In the genomic region with DNA sequence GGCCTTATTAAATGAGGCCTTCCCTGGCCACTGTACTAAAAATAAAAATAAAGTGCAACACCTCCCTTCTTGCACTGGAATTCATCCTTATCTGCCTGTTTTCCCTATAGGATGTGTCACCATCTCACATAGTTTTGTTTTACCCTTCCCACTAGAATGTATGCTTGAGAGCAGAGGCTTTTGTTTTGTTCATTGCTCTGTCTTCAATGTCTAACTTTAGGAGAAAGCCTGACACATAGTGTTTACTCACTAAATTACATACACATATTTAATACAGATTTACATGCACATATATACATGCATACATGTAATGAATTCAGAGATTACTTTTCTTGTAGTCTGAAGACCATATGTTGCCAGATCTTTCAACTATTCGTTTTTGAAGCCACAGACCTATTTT, we compare ENCODE assay signal across 23 cellular contexts. TPM values are rescaled to one million over a fixed set of nuclear protein-coding genes. Genes with fewer than 3 reads are reported as not detected.
DNase-seq lines count a peak whose midpoint lies in the region; ATAC-seq, FAIRE-seq and TF ChIP-seq lines count a peak whose summit lies in the region.
"Had no signal": no experiment of that assay in that cellular context is flagged by ENCODE, and none has a peak within 500 bp of the region (broad histone marks: within the 10 kb centered on the region; RNA-seq: fewer than 3 reads in every experiment).

No MANE protein-coding gene starts in this region.

- no peak overlapping the region for H3K9ac ChIP-seq in IMR-90 (ENCODE audit: low read depth, low read length)
- no peak overlapping the region for H3K9ac ChIP-seq in K562 (ENCODE audit: insufficient read depth in 1 of 2, low read depth in 2 of 2, low read length in 2 of 2)
- H3K9ac ChIP-seq: BLaER1 treated with 17β-estradiol and CSF1 and Interleukin-3, amounts not matched to agents 10 nM and 100 nM had no signal

- no peak for FAIRE-seq in K562 (lab: Jason Lieb, UNC)
- FAIRE-seq: small intestine had no signal

- no TSS peak for BruUV-seq in IMR-90 (replicated peaks; lab: Mats Ljungman, UMichigan)
- no TSS peak for BruUV-seq in K562 (replicated peaks; lab: Mats Ljungman, UMichigan)

- no peak overlapping the region for H4K91ac ChIP-seq in IMR-90 (ENCODE audit: insufficient read depth, low read depth, low read length)

- H3K4me3 ChIP-seq in IMR-90 (ENCODE audit: insufficient read depth, low read depth, low read length) (no peak overlapping the region), K562 (no peak overlapping the region)
- H3K4me3 ChIP-seq: BLaER1 treated with 17β-estradiol and CSF1 and Interleukin-3, amounts not matched to agents 10 nM and 100 nM; heart left ventricle; MG63; testis had no signal

- peaks cover 10% of the 10 kb centered on the region for H3K36me3 Mint-ChIP-seq in nephron progenitor cell (ENCODE audit: low read depth)

- TF ChIP-seq RAD21 in IMR-90 (IDR thresholded peaks at IDR 0.05; ENCODE audit: low read length) (no peak), K562 (CRISPR knock-in tag; conservative IDR thresholded peaks at IDR 0.05 in 1 of 2, IDR thresholded peaks at IDR 0.05 in 1 of 2) (no peak)

- no peak overlapping the region for H2AK5ac ChIP-seq in IMR-90 (ENCODE audit: low read depth, low read length)

- CTCF ChIA-PET in IMR-90 (lab: Yijun Ruan, JAX), result no interaction called here
- CTCF ChIA-PET in K562 (lab: Yijun Ruan, JAX; ENCODE audit: low intra/inter-chr PET ratio), result no interaction called here

- no peak for TF ChIP-seq EP300 in K562 (IDR thresholded peaks at IDR 0.05; ENCODE audit: low read length)

- no peak overlapping the region for H3K18ac ChIP-seq in IMR-90 (ENCODE audit: low read depth, low read length)

- H3K4me2 ChIP-seq in IMR-90 (ENCODE audit: low read depth, low read length) (no peak overlapping the region; the same call in 1 of the 2 replicates), K562 (ENCODE audit: insufficient read depth, low read length) (no peak overlapping the region)
- H3K4me2 ChIP-seq: BLaER1 treated with 17β-estradiol and CSF1 and Interleukin-3, amounts not matched to agents 10 nM and 100 nM had no signal

- ATAC-seq in IMR-90 (ENCODE audit: low read depth), result no peak; the same call in 1 of the 2 replicates
- peak; percentile 52 for ATAC-seq in K562
- no peak for ATAC-seq in stimulated activated naive CD8-positive, alpha-beta T cell treated with anti-CD3 and anti-CD28 coated beads, Interleukin-15, Interleukin-2, amounts not matched to agents 100 U/mL and 50 U/mL, for 24 hours
- ATAC-seq in HG03139 (IDR thresholded peaks at IDR 0.05; ENCODE audit: unreplicated experiment), result no peak

- no peak overlapping the region for H2BK120ac ChIP-seq in IMR-90 (ENCODE audit: low read depth, low read length)

- H3K36me3 ChIP-seq in IMR-90 (ENCODE audit: control insufficient read depth, insufficient read depth, low read length) (peaks cover 4% of the 10 kb centered on the region), K562 (ENCODE audit: control insufficient read depth, insufficient read depth, low read length) (peaks cover 13% of the 10 kb centered on the region; the same call in 1 of the 3 replicates)

- DNase-seq in NCI-H2171 treated with DMSO at 0.1 percent for 48 hours (lab: John Stamatoyannopoulos, UW), result peak; percentile 39
- no peak for DNase-seq in NCI-H2171 (lab: John Stamatoyannopoulos, UW)
- DNase-seq in IMR-90, result peak; percentile 19
- no peak for DNase-seq in K562 (ENCODE audit: extremely low read depth in 1 of 4, low spot score in 3 of 4)
- no peak for DNase-seq in nephron progenitor cell
- DNase-seq in NCI-H2227 (lab: John Stamatoyannopoulos, UW; ENCODE audit: unreplicated experiment), result no peak
- no peak for DNase-seq in stimulated activated naive CD8-positive, alpha-beta T cell treated with anti-CD3 and anti-CD28 coated beads, Interleukin-15, Interleukin-2, amounts not matched to agents 100 U/mL and 50 U/mL, for 24 hours
- DNase-seq: activated CD4-positive, CD25-positive, alpha-beta regulatory T cell treated with anti-CD3 and anti-CD28 coated beads, Interleukin-2, amount 50 U/mL, for 72 hours; amniotic stem cell; central memory CD4-positive, alpha-beta T cell; DMS153; effector CD8-positive, alpha-beta T cell; heart left ventricle; MG63; NCI-H187; NCI-H510A; small intestine; stimulated activated CD4-positive, alpha-beta T cell treated with anti-CD3 and anti-CD28 coated beads, Interleukin-4, amount 100 ng/mL, for 24 hours; testis had no signal

- H2BK5ac ChIP-seq in IMR-90 (ENCODE audit: low read depth, low read length, poor library complexity, severe bottlenecking), result peak overlapping the region; percentile 5

- H3K9me3 Mint-ChIP-seq in nephron progenitor cell, result no peaks in the 10 kb centered on the region
- H3K9me3 Mint-ChIP-seq: activated T-helper 17 cell treated with anti-CD3 and anti-CD28 coated beads, Interleukin-2, amount 50 U/mL, for 72 hours; T-helper 1 cell treated with Interleukin-12 subunit alpha and Interleukin-12 subunit beta and Interleukin-4 antibody, amounts not matched to agents 30 μg/mL and 1 μg/mL, for 36 hours had no signal

- in situ Hi-C loops in IMR-90 (cut with MboI; ENCODE audit: low sequenced_read_pairs) (no loop called here), K562 (cut with MboI) (no loop called here)

- H3K27me3 ChIP-seq in IMR-90 (ENCODE audit: control insufficient read depth, insufficient read depth, low read length), result no peaks in the 10 kb centered on the region
- no peaks in the 10 kb centered on the region for H3K27me3 ChIP-seq in K562 (ENCODE audit: control insufficient read depth in 2 of 2, insufficient read depth in 2 of 2, low read length in 2 of 2)
- H3K27me3 ChIP-seq: BLaER1 treated with 17β-estradiol and CSF1 and Interleukin-3, amounts not matched to agents 10 nM and 100 nM; heart left ventricle; MG63; testis had no signal

- WGBS in IMR-90 (ENCODE audit: extremely low coverage in 2 of 2, insufficient read length in 1 of 2), 2 experiments, result no CpG with 5 or more reads among the region's 1 CpG
- WGBS in K562 (ENCODE audit: insufficient coverage, low coverage, missing lambda C conversion rate), result 19% methylated on average over 1 of the region's 1 CpG

- H4K20me1 ChIP-seq in IMR-90 (ENCODE audit: insufficient read depth, low read length) (no peaks in the 10 kb centered on the region), K562 (replicated peaks; ENCODE audit: control insufficient read depth, insufficient read depth, low read length) (no peaks in the 10 kb centered on the region)

- intact Hi-C loops in IMR-90 (cut with micrococcal nuclease) (no loop called here), K562 (cut with micrococcal nuclease) (no loop called here)

- H3K79me1 ChIP-seq in IMR-90 (ENCODE audit: low read depth in 1 of 2, low read length in 2 of 2), result peaks cover 0 to 9% of the 10 kb centered on the region in 2 experiments; a peak in 3 of 4 replicates

- TF ChIP-seq POLR2A in IMR-90 (IDR thresholded peaks at IDR 0.05; ENCODE audit: low read depth, low read length), result 0 out of 2 replicates have a peak, but pooled peaks have one; percentile 13
- no peak for TF ChIP-seq POLR2A in K562 (conservative IDR thresholded peaks at IDR 0.05)

- H4K8ac ChIP-seq in IMR-90 (ENCODE audit: low read depth in 2 of 2, low read length in 2 of 2), result no peak overlapping the region

- POLR2A ChIA-PET in IMR-90 (lab: Charles Lee; ENCODE audit: unreplicated experiment) (no interaction called here), K562 (lab: Yijun Ruan, JAX) (no interaction called here)

- H3K4me3 Mint-ChIP-seq in nephron progenitor cell, result no peak overlapping the region
- H3K4me3 Mint-ChIP-seq: activated T-helper 17 cell treated with anti-CD3 and anti-CD28 coated beads, Interleukin-2, amount 50 U/mL, for 72 hours; T-helper 1 cell treated with Interleukin-12 subunit alpha and Interleukin-12 subunit beta and Interleukin-4 antibody, amounts not matched to agents 30 μg/mL and 1 μg/mL, for 36 hours had no signal

- H3K9me1 ChIP-seq in IMR-90 (ENCODE audit: insufficient read depth, low read length) (peaks cover 6% of the 10 kb centered on the region; the same call in 1 of the 2 replicates), K562 (ENCODE audit: control insufficient read depth, insufficient read depth, low read length) (no peaks in the 10 kb centered on the region)

- H2AK9ac ChIP-seq in IMR-90 (replicated peaks; ENCODE audit: low read depth, low read length, poor library complexity), result no peak overlapping the region

- H3K9me3 ChIP-seq in IMR-90 (ENCODE audit: control insufficient read depth, insufficient read depth, low read length), result no peaks in the 10 kb centered on the region
- H3K9me3 ChIP-seq in K562 (replicated peaks; ENCODE audit: control insufficient read depth, insufficient read depth, low read depth, low read length), result no peaks in the 10 kb centered on the region
- H3K9me3 ChIP-seq: BLaER1 treated with 17β-estradiol and CSF1 and Interleukin-3, amounts not matched to agents 10 nM and 100 nM; heart left ventricle; MG63; testis had no signal

- H3K4ac ChIP-seq in IMR-90 (ENCODE audit: low read depth, low read length), result no peak overlapping the region

- no peak overlapping the region for H4K5ac ChIP-seq in IMR-90 (ENCODE audit: low read depth, low read length)

- no peaks in the 10 kb centered on the region for H3K79me2 ChIP-seq in K562 (ENCODE audit: control insufficient read depth, insufficient read depth, low read length)

- H3K27ac Mint-ChIP-seq in nephron progenitor cell, result peak overlapping the region; percentile 75
- H3K27ac Mint-ChIP-seq: activated T-helper 17 cell treated with anti-CD3 and anti-CD28 coated beads, Interleukin-2, amount 50 U/mL, for 72 hours had no signal

- H2BK15ac ChIP-seq in IMR-90 (ENCODE audit: low read depth, low read length), result no peak overlapping the region

- H3K14ac ChIP-seq in IMR-90 (replicated peaks; ENCODE audit: low read depth, low read length), result no peak overlapping the region

- H3K4me1 ChIP-seq in IMR-90 (ENCODE audit: control insufficient read depth, insufficient read depth, low read length) (peaks cover 3% of the 10 kb centered on the region; the same call in 1 of the 2 replicates), K562 (replicated peaks in 1 of 2; ENCODE audit: control insufficient read depth in 2 of 2, insufficient read depth in 2 of 2, low read length in 2 of 2) (no peaks in the 10 kb centered on the region)
- H3K4me1 ChIP-seq: testis had no signal

- H3K27me3 Mint-ChIP-seq in nephron progenitor cell (ENCODE audit: low read depth, poor library complexity), result no peaks in the 10 kb centered on the region
- H3K27me3 Mint-ChIP-seq: activated T-helper 17 cell treated with anti-CD3 and anti-CD28 coated beads, Interleukin-2, amount 50 U/mL, for 72 hours had no signal

- no peak for TF ChIP-seq CTCF in IMR-90 (conservative IDR thresholded peaks at IDR 0.05; ENCODE audit: low read depth, low read length)
- TF ChIP-seq CTCF in K562 (IDR thresholded peaks at IDR 0.05 in 2 of 3, conservative IDR thresholded peaks at IDR 0.05 in 1 of 3; ENCODE audit: insufficient read depth in 2 of 3, low read depth in 1 of 3, low read length in 3 of 3), result no peak
- TF ChIP-seq CTCF in nephron progenitor cell (IDR thresholded peaks at IDR 0.05), result no peak

- H3K4me1 Mint-ChIP-seq in nephron progenitor cell, result no peaks in the 10 kb centered on the region

- dilution Hi-C loops in IMR-90 (cut with HindIII; ENCODE audit: low sequenced_read_pairs, unreplicated experiment), result no loop called here

- no peak overlapping the region for H2BK20ac ChIP-seq in IMR-90 (ENCODE audit: low read depth, low read length)

- no peak overlapping the region for H3K27ac ChIP-seq in IMR-90 (ENCODE audit: insufficient read depth, low read length)
- H3K27ac ChIP-seq in K562 (ENCODE audit: extremely low read depth, low read depth, low read length), result no peak overlapping the region
- H3K27ac ChIP-seq: BLaER1 treated with 17β-estradiol and CSF1 and Interleukin-3, amounts not matched to agents 10 nM and 100 nM; heart left ventricle; testis had no signal

- H3K23ac ChIP-seq in IMR-90 (ENCODE audit: low read depth, low read length), result 0 out of 2 replicates have a peak overlapping the region, but pooled peaks have one; percentile 0

- no peak overlapping the region for H3K56ac ChIP-seq in IMR-90 (ENCODE audit: extremely low read depth, insufficient read depth, low read length)

- H2AFZ ChIP-seq in IMR-90 (replicated peaks; ENCODE audit: low read length, poor library complexity), result no peak overlapping the region
- no peak overlapping the region for H2AFZ ChIP-seq in K562 (ENCODE audit: low read depth, low read length)

RNA-seq across cellular contexts. Expression of a gene that starts 23.0 kb away (rescaled TPM):
- total RNA-seq in IMR-90 (2012; rRNA removed), result 3.8 and 6.1 TPM in 2 replicates
- 3.0 and 4.0 TPM in 2 replicates for polyA plus RNA-seq in IMR-90 (2012; rRNA removed)
- polyA plus RNA-seq in IMR-90 (2012; cell fraction: cytosol; rRNA removed), result 0.90 and 1.1 TPM in 2 replicates
- polyA plus RNA-seq in IMR-90 (2012; cell fraction: nucleus; rRNA removed; ENCODE audit: low replicate concordance), result 0.28 and 1.4 TPM in 2 replicates
- total RNA-seq in K562 (2011; cell fraction: chromatin; rRNA removed; ENCODE audit: low replicate concordance), result 0.14 TPM in 1 of 2 replicates, not detected in the other
- total RNA-seq in K562 (2011; cell fraction: nucleolus; rRNA removed), result not detected in 2 replicates
- not detected in 2 replicates for total RNA-seq in K562 (2011; cell fraction: nucleoplasm; rRNA removed)
- total RNA-seq in K562 (2014; rRNA removed), result not detected in 2 replicates
- total RNA-seq in K562 (2014; rRNA removed; fragmentation: Illumina TruSeq; extraction: Trizol), result 0.04 TPM in 1 of 2 replicates, not detected in the other
- total RNA-seq in K562 (2015; rRNA removed; fragmentation: Illumina TruSeq; extraction: Trizol), result not detected in 2 replicates
- total RNA-seq in K562 (2021), result 0.07 and 0.11 TPM in 2 replicates
- 0.01 and 0.03 TPM in 2 replicates for polyA plus RNA-seq in K562 (2011; rRNA removed)
- polyA plus RNA-seq in K562 (2011; cell fraction: cytosol; rRNA removed), result 0.01 TPM in 1 of 2 replicates, not detected in the other
- 0.04 TPM in 1 of 2 replicates, not detected in the other for polyA plus RNA-seq in K562 (2011; cell fraction: nucleus; rRNA removed)
- polyA plus RNA-seq in K562 (2012), result 0.03 TPM in 2 replicates
- polyA plus RNA-seq in K562 (2014; fragmentation: Illumina TruSeq; extraction: Trizol), result not detected in 2 replicates
- under 1 TPM in 1 of 2 experiments, not detected in 1; 0.04 TPM for polyA plus RNA-seq in K562 (2014; fragmentation: Nextera tagmentation; extraction: Ambion mirVana)
- polyA plus RNA-seq in K562 (2014; rRNA removed), result not detected in 2 replicates
- polyA minus RNA-seq in K562 (2011; rRNA and poly(A)+ RNA removed), result 0.04 TPM in 1 of 2 replicates, not detected in the other
- polyA minus RNA-seq in K562 (2011; cell fraction: cytosol; rRNA and poly(A)+ RNA removed), result not detected in 2 replicates
- polyA minus RNA-seq in K562 (2011; cell fraction: nucleus; rRNA and poly(A)+ RNA removed), result 0.13 and 0.22 TPM in 2 replicates

Comparison
In these comparisons a context has a peak if more than half of its experiments do, and no peak if none do; other contexts are left out.
1. DNase-seq: peak in NCI-H2171 treated with DMSO at 0.1 percent for 48 hours (single experiment) and IMR-90 (single experiment); none in NCI-H2171 (single experiment), K562 (0 of 4), nephron progenitor cell (single experiment), NCI-H2227 (single experiment) and stimulated activated naive CD8-positive, alpha-beta T cell treated with anti-CD3 and anti-CD28 coated beads, Interleukin-15, Interleukin-2, amounts not matched to agents 100 U/mL and 50 U/mL, for 24 hours (single experiment).